8 cellular contexts compared by ENCODE assay signal in the genomic region with DNA sequence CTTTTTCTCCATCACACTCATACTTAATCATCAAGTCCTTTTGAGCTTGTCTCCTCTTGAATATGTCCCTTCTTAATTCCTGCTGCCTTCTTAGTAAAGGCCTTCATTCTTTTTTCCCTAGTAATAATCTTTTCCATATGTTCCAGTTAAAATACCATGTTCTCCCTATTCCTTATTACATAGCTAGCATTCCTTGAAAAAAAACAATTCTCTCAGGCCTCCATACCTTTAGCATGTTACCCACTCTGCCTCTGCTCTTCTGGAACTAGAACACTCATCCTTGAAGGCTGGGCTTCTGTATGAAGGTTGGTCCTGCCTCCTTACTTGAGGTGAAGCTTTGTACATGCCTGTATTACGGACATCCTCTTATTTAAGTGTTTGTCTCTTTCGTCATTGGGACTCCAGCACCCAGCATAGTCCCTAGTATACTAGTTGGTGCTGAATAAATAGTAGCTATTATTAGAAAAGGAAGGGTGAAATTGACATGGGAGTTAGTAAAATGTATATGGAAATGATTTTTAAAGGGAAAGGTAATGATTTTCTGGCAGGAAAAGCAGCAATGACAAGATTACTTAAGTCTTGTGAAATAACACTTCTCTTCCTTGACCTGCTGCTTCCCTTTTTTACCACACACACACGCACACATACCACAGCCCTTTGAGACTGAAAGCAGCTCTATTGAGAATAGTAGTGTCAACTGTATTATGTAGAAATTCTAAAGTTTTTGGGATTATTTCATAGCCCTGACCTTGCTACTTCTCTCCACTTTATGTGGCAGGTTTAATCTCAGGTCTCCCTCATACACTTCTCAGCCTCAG. TPM values are rescaled to one million over a fixed set of nuclear protein-coding genes. Genes with fewer than 3 reads are reported as not detected.
A peak's percentile ranks its signal among the peaks of the same experiment; 100 is the strongest.
DNase-seq lines count a peak whose midpoint lies in the region; ATAC-seq and TF ChIP-seq lines count a peak whose summit lies in the region.

No MANE protein-coding gene starts in this region.

- H3K27ac Mint-ChIP-seq in stimulated activated naive B cell treated with anti-CD40 and anti-IgM and Interleukin-4, amounts not matched to agents 10 μg/mL and 1 μg/mL and 100 μg/mL, for 72 hours, result peak overlapping the region; percentile 85
- peak overlapping the region in 4 of 10 donors; percentile 13 to 70 (median 42) for H3K27ac Mint-ChIP-seq in naive thymus-derived CD8-positive, alpha-beta T cell

- POLR2A ChIA-PET in naive thymus-derived CD8-positive, alpha-beta T cell (lab: Charles Lee), result interaction anchor here (0.6 kb wide), 1 partner anchor 47 kb away, joined by 5 read pairs; no protein-coding TSS in a partner anchor

- intact Hi-C loops in Right ventricle myocardium inferior (cut with DNase I), result no loop called here
- intact Hi-C loops in left ventricle myocardium inferior (cut with micrococcal nuclease), result no loop called here
- intact Hi-C loops in left cardiac atrium (cut with DNase I), result no loop called here

- no peaks in the 10 kb centered on the region for H3K27me3 ChIP-seq in left ventricle myocardium inferior (ENCODE audit: low read depth)

- H3K4me3 Mint-ChIP-seq in stimulated activated naive B cell treated with anti-CD40 and anti-IgM and Interleukin-4, amounts not matched to agents 10 μg/mL and 1 μg/mL and 100 μg/mL, for 72 hours, result peak overlapping the region; percentile 29 to 52
- H3K4me3 Mint-ChIP-seq in naive thymus-derived CD8-positive, alpha-beta T cell, result no peak overlapping the region

- H3K36me3 ChIP-seq in left ventricle myocardium inferior, result peaks cover 48% of the 10 kb centered on the region

- DNase-seq in Right ventricle myocardium inferior (ENCODE audit: missing footprints) (no peak), left ventricle myocardium inferior (no peak), UCSD-AML1 (lab: John Stamatoyannopoulos, UW; ENCODE audit: unreplicated experiment) (peak; percentile 11), left cardiac atrium (no peak), inferior parietal cortex (ENCODE audit: extremely low spot score) (no peak)
- no peak for DNase-seq in stimulated activated naive B cell treated with anti-CD40 and anti-IgM and Interleukin-4, amounts not matched to agents 10 μg/mL and 1 μg/mL and 100 μg/mL, for 72 hours
- DNase-seq in naive thymus-derived CD8-positive, alpha-beta T cell, result no peak

- H3K4me1 ChIP-seq in left ventricle myocardium inferior, result no peaks in the 10 kb centered on the region

- peaks cover 5 to 16% of the 10 kb centered on the region in 2 donors for H3K9me3 Mint-ChIP-seq in stimulated activated naive B cell treated with anti-CD40 and anti-IgM and Interleukin-4, amounts not matched to agents 10 μg/mL and 1 μg/mL and 100 μg/mL, for 72 hours
- no peaks in the 10 kb centered on the region for H3K9me3 Mint-ChIP-seq in naive thymus-derived CD8-positive, alpha-beta T cell

- ATAC-seq in Right ventricle myocardium inferior, result peak; percentile 48
- ATAC-seq in left cardiac atrium, result peak; percentile 57 to 75
- peak; percentile 59 to 64 for ATAC-seq in stimulated activated naive B cell treated with anti-CD40 and anti-IgM and Interleukin-4, amounts not matched to agents 10 μg/mL and 1 μg/mL and 100 μg/mL, for 72 hours (replicated peaks)
- no peak for ATAC-seq in HG02798 (IDR thresholded peaks at IDR 0.05; ENCODE audit: poor library complexity, unreplicated experiment)
- ATAC-seq in naive thymus-derived CD8-positive, alpha-beta T cell, result no peak

- H3K9me3 ChIP-seq in left ventricle myocardium inferior (replicated peaks), result no peaks in the 10 kb centered on the region

- peaks cover 47 to 53% of the 10 kb centered on the region in 2 donors for H3K36me3 Mint-ChIP-seq in stimulated activated naive B cell treated with anti-CD40 and anti-IgM and Interleukin-4, amounts not matched to agents 10 μg/mL and 1 μg/mL and 100 μg/mL, for 72 hours
- peaks cover 9 to 59% (median 36%) of the 10 kb centered on the region in 3 donors for H3K36me3 Mint-ChIP-seq in naive thymus-derived CD8-positive, alpha-beta T cell

- TF ChIP-seq CTCF in left ventricle myocardium inferior (IDR thresholded peaks at IDR 0.05; ENCODE audit: borderline replicate concordance), result no peak

- H3K4me3 ChIP-seq in left ventricle myocardium inferior, result no peak overlapping the region

- H3K27me3 Mint-ChIP-seq in stimulated activated naive B cell treated with anti-CD40 and anti-IgM and Interleukin-4, amounts not matched to agents 10 μg/mL and 1 μg/mL and 100 μg/mL, for 72 hours, result no peaks in the 10 kb centered on the region
- no peaks in the 10 kb centered on the region for H3K27me3 Mint-ChIP-seq in naive thymus-derived CD8-positive, alpha-beta T cell

- H3K27ac ChIP-seq in left ventricle myocardium inferior (replicated peaks), result no peak overlapping the region

- peaks cover 31 to 42% of the 10 kb centered on the region in 2 donors for H3K4me1 Mint-ChIP-seq in stimulated activated naive B cell treated with anti-CD40 and anti-IgM and Interleukin-4, amounts not matched to agents 10 μg/mL and 1 μg/mL and 100 μg/mL, for 72 hours
- peaks cover 0 to 22% (median under 1%) of the 10 kb centered on the region in 4 donors for H3K4me1 Mint-ChIP-seq in naive thymus-derived CD8-positive, alpha-beta T cell

RNA-seq across cellular contexts. Expression of gene REL, which starts 45.6 kb away (rescaled TPM):
- total RNA-seq in Right ventricle myocardium inferior (5.3 TPM), left ventricle myocardium inferior (5.0 TPM), left cardiac atrium (1 to 10 TPM; 7.3 to 8.2 TPM)
- total RNA-seq in naive thymus-derived CD8-positive, alpha-beta T cell, result 10 to 100 TPM; 27.1 to 28.8 TPM
- polyA plus RNA-seq in naive thymus-derived CD8-positive, alpha-beta T cell, result 10 to 100 TPM; 12.5 to 20.0 (median 13.7) TPM

Comparison
In these comparisons a context has a peak if more than half of its experiments do, and no peak if none do; other contexts are left out.
1. ATAC-seq: peak in Right ventricle myocardium inferior (single experiment), left cardiac atrium (2 of 2) and stimulated activated naive B cell treated with anti-CD40 and anti-IgM and Interleukin-4, amounts not matched to agents 10 μg/mL and 1 μg/mL and 100 μg/mL, for 72 hours (2 of 2); none in HG02798 (single experiment) and naive thymus-derived CD8-positive, alpha-beta T cell (0 of 2).
2. H3K4me3 Mint-ChIP-seq: peak in stimulated activated naive B cell treated with anti-CD40 and anti-IgM and Interleukin-4, amounts not matched to agents 10 μg/mL and 1 μg/mL and 100 μg/mL, for 72 hours (2 of 2); none in naive thymus-derived CD8-positive, alpha-beta T cell (0 of 10).